ENCODE assay signal across 15 cellular contexts in the genomic region with DNA sequence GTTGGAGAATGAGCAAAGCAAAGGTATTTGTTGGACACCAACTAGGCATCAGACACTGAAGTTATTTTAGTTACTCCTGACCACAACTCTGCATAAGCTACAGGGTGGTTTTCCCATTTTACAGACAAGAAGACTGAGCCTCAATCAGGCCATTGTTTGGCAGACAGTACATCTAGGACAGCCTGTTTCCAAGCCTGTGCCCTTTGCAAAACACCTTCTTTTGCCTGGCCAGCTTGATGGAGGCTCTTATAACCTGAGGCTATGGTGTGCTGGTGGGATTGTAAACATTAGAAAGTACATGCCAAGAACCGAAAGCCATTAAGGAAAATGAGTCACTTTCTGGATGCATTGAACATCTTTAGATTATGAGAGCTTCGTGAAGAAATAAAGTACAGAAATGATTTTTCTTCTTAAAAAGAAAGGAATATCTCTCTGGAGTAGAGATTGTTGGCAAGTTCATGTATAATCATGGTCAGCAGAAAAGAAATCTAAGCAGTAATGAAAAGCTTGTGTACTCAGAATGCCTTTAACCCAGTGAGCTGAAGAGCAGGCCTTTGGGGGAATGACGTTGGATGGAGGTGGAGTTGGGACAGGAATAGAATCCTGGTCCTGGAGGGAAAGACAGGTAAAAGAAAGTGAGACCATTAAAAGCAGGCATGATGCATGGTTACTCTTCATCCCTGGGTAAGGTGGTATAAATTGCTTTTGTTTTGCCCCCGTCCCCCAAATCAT.
DNase-seq lines count a peak whose midpoint lies in the region; ATAC-seq and TF ChIP-seq lines count a peak whose summit lies in the region.
"Had no signal": no experiment of that assay in that cellular context is flagged by ENCODE, and none has a peak within 500 bp of the region (broad histone marks: within the 10 kb centered on the region; RNA-seq: fewer than 3 reads in every experiment).

No MANE protein-coding gene starts in this region.

- TF ChIP-seq CTCF in HFF-Myc (IDR thresholded peaks at IDR 0.05; ENCODE audit: low read depth, low read length, missing control alignments) (no peak), fibroblast of pulmonary artery (IDR thresholded peaks at IDR 0.05; ENCODE audit: low read length, missing control alignments) (no peak), smooth muscle cell (IDR thresholded peaks at IDR 0.05; ENCODE audit: borderline replicate concordance, insufficient read depth, poor library complexity, severe bottlenecking) (no peak)

- no peaks in the 10 kb centered on the region for H3F3A ChIP-seq in smooth muscle cell (ENCODE audit: low read depth)

- no peak for ATAC-seq in activated T-cell treated with anti-CD3 and anti-CD28 coated beads, Interleukin-2, amount 50 U/mL, for 72 hours (replicated peaks in 1 of 2)

- WGBS in smooth muscle cell (ENCODE audit: low lambda C conversion rate): 65% methylated on average over 4 of the region's 4 CpGs

- H3K36me3 ChIP-seq in smooth muscle cell (ENCODE audit: low read depth): no peaks in the 10 kb centered on the region
- no peaks in the 10 kb centered on the region for H3K36me3 ChIP-seq in H7 (replicated peaks; ENCODE audit: control insufficient read depth, insufficient read depth, low read length)
- H3K36me3 ChIP-seq: ascending aorta, thoracic aorta had no signal

- H3K9me3 ChIP-seq in smooth muscle cell (replicated peaks; ENCODE audit: low read depth): no peaks in the 10 kb centered on the region
- H3K9me3 ChIP-seq: ascending aorta, thoracic aorta had no signal

- peaks cover 10% of the 10 kb centered on the region for H3K79me2 ChIP-seq in smooth muscle cell (ENCODE audit: low read depth)

- DNase-seq in HFF-Myc (ENCODE audit: extremely low read depth, low read depth) (peak; percentile 67), T1000 (lab: John Stamatoyannopoulos, UW) (peak; percentile 3), fibroblast of pulmonary artery (ENCODE audit: low read depth) (peak; percentile 17), smooth muscle cell (lab: John Stamatoyannopoulos, UW; ENCODE audit: unreplicated experiment) (no peak), H7 (no peak)
- DNase-seq in activated T-cell treated with anti-CD3 and anti-CD28 coated beads, Interleukin-2, amount 50 U/mL, for 72 hours: no peak
- DNase-seq in activated CD4-positive, alpha-beta T cell treated with anti-CD3 and anti-CD28 coated beads, Interleukin-2, amount 50 U/mL, for 4 hours: no peak
- DNase-seq: activated CD4-positive, CD25-positive, alpha-beta regulatory T cell; activated T-cell treated with anti-CD3 and anti-CD28 coated beads, Interleukin-2, amount 50 U/mL, for 1 hour; MV-4-11; naive B cell; NCI-H446; SHP77 treated with DMSO at 0.1 percent for 48 hours had no signal

- no peaks in the 10 kb centered on the region for H3K27me3 ChIP-seq in smooth muscle cell (ENCODE audit: low read depth)
- no peaks in the 10 kb centered on the region for H3K27me3 ChIP-seq in H7 (ENCODE audit: control insufficient read depth, insufficient read depth, low read length)
- H3K27me3 ChIP-seq: ascending aorta had no signal

- H3K27ac ChIP-seq in smooth muscle cell (ENCODE audit: low read depth): peak overlapping the region; percentile 3
- H3K27ac ChIP-seq: thoracic aorta had no signal

- H3K9ac ChIP-seq in smooth muscle cell (ENCODE audit: low read depth): no peak overlapping the region

- H3K4me1 Mint-ChIP-seq in activated T-cell treated with anti-CD3 and anti-CD28 coated beads, Interleukin-2, amount 50 U/mL, for 72 hours (ENCODE audit: low read depth): no peaks in the 10 kb centered on the region
- H3K4me1 Mint-ChIP-seq: naive B cell had no signal

- no peak overlapping the region for H2AFZ ChIP-seq in smooth muscle cell (ENCODE audit: low read depth)

- H3K4me3 Mint-ChIP-seq in activated T-cell treated with anti-CD3 and anti-CD28 coated beads, Interleukin-2, amount 50 U/mL, for 72 hours: no peak overlapping the region
- H3K4me3 Mint-ChIP-seq: naive B cell had no signal

- no peak overlapping the region for H3K27ac Mint-ChIP-seq in activated T-cell treated with anti-CD3 and anti-CD28 coated beads, Interleukin-2, amount 50 U/mL, for 72 hours
- H3K27ac Mint-ChIP-seq: naive B cell had no signal

- H4K20me1 ChIP-seq in smooth muscle cell (ENCODE audit: low read depth): no peaks in the 10 kb centered on the region

- H3K27me3 Mint-ChIP-seq in activated T-cell treated with anti-CD3 and anti-CD28 coated beads, Interleukin-2, amount 50 U/mL, for 72 hours (ENCODE audit: low read depth): no peaks in the 10 kb centered on the region
- H3K27me3 Mint-ChIP-seq: naive B cell had no signal

- no peaks in the 10 kb centered on the region for H3K9me3 Mint-ChIP-seq in activated T-cell treated with anti-CD3 and anti-CD28 coated beads, Interleukin-2, amount 50 U/mL, for 72 hours

- peaks cover 28% of the 10 kb centered on the region for H3K4me1 ChIP-seq in smooth muscle cell (ENCODE audit: low read depth)

- H3K4me2 ChIP-seq in smooth muscle cell: no peak overlapping the region

- H3K36me3 Mint-ChIP-seq in activated T-cell treated with anti-CD3 and anti-CD28 coated beads, Interleukin-2, amount 50 U/mL, for 72 hours (ENCODE audit: insufficient read depth in 2 of 2): no peaks in the 10 kb centered on the region
- H3K36me3 Mint-ChIP-seq: naive B cell had no signal

- H3K4me3 ChIP-seq in HFF-Myc (replicated peaks; ENCODE audit: low read depth, low read length) (peak overlapping the region; percentile 19; the same call in 1 of the 2 replicates), fibroblast of pulmonary artery (replicated peaks; ENCODE audit: low read depth, low read length) (no peak overlapping the region), smooth muscle cell (no peak overlapping the region), H7 (ENCODE audit: insufficient read depth, low read depth, low read length) (no peak overlapping the region)
- H3K4me3 ChIP-seq: ascending aorta, thoracic aorta had no signal

Comparison
In these comparisons a context has a peak if more than half of its experiments do, and no peak if none do; other contexts are left out.
1. DNase-seq: peak in HFF-Myc (single experiment), T1000 (single experiment) and fibroblast of pulmonary artery (single experiment); none in smooth muscle cell (single experiment), activated T-cell treated with anti-CD3 and anti-CD28 coated beads, Interleukin-2, amount 50 U/mL, for 72 hours (0 of 2), H7 (single experiment) and activated CD4-positive, alpha-beta T cell treated with anti-CD3 and anti-CD28 coated beads, Interleukin-2, amount 50 U/mL, for 4 hours (0 of 2).